Comparison of ENCODE assay signal across 1 cellular context in the genomic region with DNA sequence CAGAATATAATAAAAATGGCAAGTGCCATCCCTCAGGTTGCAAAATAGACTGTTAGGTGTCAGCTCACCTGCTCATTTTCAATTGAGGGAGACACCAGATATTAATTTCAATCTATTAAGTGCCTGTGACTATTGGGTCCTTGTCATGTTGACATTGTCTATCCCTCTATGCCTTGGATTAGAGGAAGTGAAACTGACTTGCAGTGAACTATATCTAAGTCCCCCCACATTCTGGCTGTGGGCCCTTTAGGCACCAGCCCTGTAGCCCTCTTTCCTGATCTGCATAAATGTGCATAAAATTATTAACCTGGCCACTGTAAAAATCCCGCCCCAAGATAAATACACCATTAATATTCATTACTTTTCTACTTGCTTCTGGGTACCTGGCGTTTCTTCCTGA.
TF ChIP-seq lines count a peak whose summit lies in the region.

No MANE protein-coding gene starts in this region.

TF ChIP-seq in GM12878, 131 proteins besides CTCF, POLR2A, EP300 and RAD21 (continued from another document):
- TF ChIP-seq, protein P1, sequence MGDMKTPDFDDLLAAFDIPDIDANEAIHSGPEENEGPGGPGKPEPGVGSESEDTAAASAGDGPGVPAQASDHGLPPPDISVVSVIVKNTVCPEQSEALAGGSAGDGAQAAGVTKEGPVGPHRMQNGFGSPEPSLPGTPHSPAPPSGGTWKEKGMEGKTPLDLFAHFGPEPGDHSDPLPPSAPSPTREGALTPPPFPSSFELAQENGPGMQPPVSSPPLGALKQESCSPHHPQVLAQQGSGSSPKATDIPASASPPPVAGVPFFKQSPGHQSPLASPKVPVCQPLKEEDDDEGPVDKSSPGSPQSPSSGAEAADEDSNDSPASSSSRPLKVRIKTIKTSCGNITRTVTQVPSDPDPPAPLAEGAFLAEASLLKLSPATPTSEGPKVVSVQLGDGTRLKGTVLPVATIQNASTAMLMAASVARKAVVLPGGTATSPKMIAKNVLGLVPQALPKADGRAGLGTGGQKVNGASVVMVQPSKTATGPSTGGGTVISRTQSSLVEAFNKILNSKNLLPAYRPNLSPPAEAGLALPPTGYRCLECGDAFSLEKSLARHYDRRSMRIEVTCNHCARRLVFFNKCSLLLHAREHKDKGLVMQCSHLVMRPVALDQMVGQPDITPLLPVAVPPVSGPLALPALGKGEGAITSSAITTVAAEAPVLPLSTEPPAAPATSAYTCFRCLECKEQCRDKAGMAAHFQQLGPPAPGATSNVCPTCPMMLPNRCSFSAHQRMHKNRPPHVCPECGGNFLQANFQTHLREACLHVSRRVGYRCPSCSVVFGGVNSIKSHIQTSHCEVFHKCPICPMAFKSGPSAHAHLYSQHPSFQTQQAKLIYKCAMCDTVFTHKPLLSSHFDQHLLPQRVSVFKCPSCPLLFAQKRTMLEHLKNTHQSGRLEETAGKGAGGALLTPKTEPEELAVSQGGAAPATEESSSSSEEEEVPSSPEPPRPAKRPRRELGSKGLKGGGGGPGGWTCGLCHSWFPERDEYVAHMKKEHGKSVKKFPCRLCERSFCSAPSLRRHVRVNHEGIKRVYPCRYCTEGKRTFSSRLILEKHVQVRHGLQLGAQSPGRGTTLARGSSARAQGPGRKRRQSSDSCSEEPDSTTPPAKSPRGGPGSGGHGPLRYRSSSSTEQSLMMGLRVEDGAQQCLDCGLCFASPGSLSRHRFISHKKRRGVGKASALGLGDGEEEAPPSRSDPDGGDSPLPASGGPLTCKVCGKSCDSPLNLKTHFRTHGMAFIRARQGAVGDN (IDR thresholded peaks at IDR 0.05) = no peak
- TF ChIP-seq SPI1 (IDR thresholded peaks at IDR 0.05; ENCODE audit: borderline replicate concordance, insufficient read depth, low read depth, low read length) (peak; percentile 96), E2F4 (IDR thresholded peaks at IDR 0.05; ENCODE audit: low read depth, low read length) (no peak)
